In genomic region chr2:141611143-141611571, GRCh38 we compare ENCODE assay signal across 2 cellular contexts.
A peak's percentile ranks its signal among the peaks of the same experiment; 100 is the strongest.
TF ChIP-seq lines count a peak whose summit lies in the region.

No MANE protein-coding gene starts in this region.

TF ChIP-seq in GM23338, 12 proteins besides CTCF, POLR2A, EP300 and RAD21:
- TF ChIP-seq REST (IDR thresholded peaks at IDR 0.05; ENCODE audit: unreplicated experiment) = no peak
- TF ChIP-seq NANOG (IDR thresholded peaks at IDR 0.05; ENCODE audit: borderline replicate concordance) = peak; percentile 92
- no peak for TF ChIP-seq ZNF331 (CRISPR knock-in tag; IDR thresholded peaks at IDR 0.05; ENCODE audit: low read depth)
- peak; percentile 20; the same call in 1 of the 2 replicates for TF ChIP-seq CREB1 (CRISPR knock-in tag; IDR thresholded peaks at IDR 0.05; ENCODE audit: low read depth)
- TF ChIP-seq ETS1 (IDR thresholded peaks at IDR 0.05) = peak; percentile 59; the same call in 1 of the 2 replicates
- TF ChIP-seq EZH2phosphoT487 (IDR thresholded peaks at IDR 0.05; ENCODE audit: unreplicated experiment) = no peak
- TF ChIP-seq ZNF114 (CRISPR knock-in tag; IDR thresholded peaks at IDR 0.05) = no peak
TF ChIP-seq in GM23338: peak in this region for 3.

TF ChIP-seq in endothelial cell of umbilical vein, 7 proteins besides CTCF, POLR2A, EP300 and RAD21:
- TF ChIP-seq FOS (IDR thresholded peaks at IDR 0.05; ENCODE audit: borderline replicate concordance, insufficient read depth, low read length) (peak; percentile 20), MAX (IDR thresholded peaks at IDR 0.05; ENCODE audit: insufficient read depth, insufficient read length) (no peak), JUN (IDR thresholded peaks at IDR 0.05; ENCODE audit: borderline replicate concordance, insufficient read depth, insufficient read length, low read depth) (peak; percentile 20)
TF ChIP-seq in endothelial cell of umbilical vein: peak in this region for 2.
